ENCODE assay signal across 15 cellular contexts in the genomic region with DNA sequence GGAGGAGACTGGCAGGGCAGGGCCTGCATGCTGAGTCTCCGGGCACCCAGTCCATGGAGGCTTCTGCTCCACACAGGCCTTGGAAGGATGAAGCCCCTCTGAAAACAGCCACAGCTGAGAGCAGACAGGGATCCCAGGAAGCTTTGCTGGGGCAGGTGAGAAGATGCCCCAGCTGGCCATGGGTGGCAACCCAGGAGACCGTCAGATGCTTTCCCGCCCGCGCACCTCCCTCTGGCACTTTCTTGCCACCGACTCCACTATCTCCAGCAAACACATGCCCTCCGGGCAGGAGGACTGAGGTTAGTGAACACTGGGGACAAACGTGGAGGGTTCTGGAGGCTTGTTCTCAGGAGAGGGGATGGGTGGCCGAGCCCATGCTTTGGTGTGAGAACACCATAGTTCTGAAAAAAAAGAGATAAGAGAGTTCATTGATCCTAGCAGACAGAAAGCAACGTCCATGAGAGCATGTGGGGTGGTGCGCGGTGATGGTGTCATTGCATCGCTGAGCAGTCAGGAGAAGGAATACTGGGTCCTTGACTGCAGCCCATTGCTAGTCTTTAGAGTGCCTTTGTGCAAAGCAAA. TPM values are rescaled to one million over a fixed set of nuclear protein-coding genes. Genes with fewer than 3 reads are reported as not detected.
A peak's percentile ranks its signal among the peaks of the same experiment; 100 is the strongest.
DNase-seq lines count a peak whose midpoint lies in the region; ATAC-seq, FAIRE-seq and TF ChIP-seq lines count a peak whose summit lies in the region.
"Had no signal": no experiment of that assay in that cellular context is flagged by ENCODE, and none has a peak within 500 bp of the region (broad histone marks: within the 10 kb centered on the region; RNA-seq: fewer than 3 reads in every experiment).

No MANE protein-coding gene starts in this region.

- no peaks in the 10 kb centered on the region for H3K36me3 ChIP-seq in BLaER1
- no peaks in the 10 kb centered on the region for H3K36me3 ChIP-seq in CD8-positive, alpha-beta memory T cell (ENCODE audit: insufficient read depth, low read length)
- H3K36me3 ChIP-seq: BE2C had no signal

- H3K9me3 Mint-ChIP-seq in CD8-positive, alpha-beta memory T cell: no peaks in the 10 kb centered on the region
- H3K9me3 Mint-ChIP-seq in activated naive CD8-positive, alpha-beta T cell treated with anti-CD3 and anti-CD28 coated beads, Interleukin-2, amount 50 U/mL, for 24 hours: no peaks in the 10 kb centered on the region
- H3K9me3 Mint-ChIP-seq in nephron: no peaks in the 10 kb centered on the region
- H3K9me3 Mint-ChIP-seq: memory B cell had no signal

- no peaks in the 10 kb centered on the region for H3K9me3 ChIP-seq in BLaER1
- H3K9me3 ChIP-seq in CD8-positive, alpha-beta memory T cell (ENCODE audit: low read length): no peaks in the 10 kb centered on the region
- H3K9me3 ChIP-seq: BE2C had no signal

- H3K27ac ChIP-seq in BLaER1: no peak overlapping the region
- no peak overlapping the region for H3K27ac ChIP-seq in CD8-positive, alpha-beta memory T cell (ENCODE audit: low read depth, low read length)
- H3K27ac ChIP-seq: HL-60 had no signal

- H4K20me1 ChIP-seq in BLaER1: no peaks in the 10 kb centered on the region

- no peak for ATAC-seq in activated naive CD8-positive, alpha-beta T cell treated with anti-CD3 and anti-CD28 coated beads, Interleukin-2, amount 50 U/mL, for 24 hours
- ATAC-seq in GM21390 (IDR thresholded peaks at IDR 0.05; ENCODE audit: unreplicated experiment) (no peak), left colon (no peak)

- intact Hi-C loops in left colon (cut with DNase I, micrococcal nuclease): no loop called here

- H3K36me3 Mint-ChIP-seq in CD8-positive, alpha-beta memory T cell: peaks cover 0 to 5% (median 4%) of the 10 kb centered on the region in 3 donors
- H3K36me3 Mint-ChIP-seq in activated naive CD8-positive, alpha-beta T cell treated with anti-CD3 and anti-CD28 coated beads, Interleukin-2, amount 50 U/mL, for 24 hours (ENCODE audit: low read depth): peaks cover 6% of the 10 kb centered on the region
- peaks cover 10% of the 10 kb centered on the region for H3K36me3 Mint-ChIP-seq in nephron (ENCODE audit: low read depth)

- peak overlapping the region in 6 of 7 donors; percentile 69 to 81 (median 75) for H3K4me3 Mint-ChIP-seq in CD8-positive, alpha-beta memory T cell
- H3K4me3 Mint-ChIP-seq in activated naive CD8-positive, alpha-beta T cell treated with anti-CD3 and anti-CD28 coated beads, Interleukin-2, amount 50 U/mL, for 24 hours: no peak overlapping the region
- peak overlapping the region; percentile 73 to 92 (median 87) for H3K4me3 Mint-ChIP-seq in nephron
- H3K4me3 Mint-ChIP-seq: memory B cell had no signal

- no peak overlapping the region for H3K4me3 ChIP-seq in BLaER1
- peak overlapping the region; percentile 25 for H3K4me3 ChIP-seq in CD8-positive, alpha-beta memory T cell (ENCODE audit: low read length)

- no peaks in the 10 kb centered on the region for H3K27me3 ChIP-seq in BLaER1
- H3K27me3 ChIP-seq in CD8-positive, alpha-beta memory T cell (ENCODE audit: insufficient read depth, low read length, poor library complexity, severe bottlenecking): no peaks in the 10 kb centered on the region
- H3K27me3 ChIP-seq: BE2C had no signal

- no peak for TF ChIP-seq CTCF in nephron (IDR thresholded peaks at IDR 0.05; ENCODE audit: unreplicated experiment in 3 of 3)

- peaks cover 61 to 86% (median 65%) of the 10 kb centered on the region in 3 donors for H3K4me1 Mint-ChIP-seq in CD8-positive, alpha-beta memory T cell
- H3K4me1 Mint-ChIP-seq in activated naive CD8-positive, alpha-beta T cell treated with anti-CD3 and anti-CD28 coated beads, Interleukin-2, amount 50 U/mL, for 24 hours: peaks cover 54% of the 10 kb centered on the region
- peaks cover 52% of the 10 kb centered on the region for H3K4me1 Mint-ChIP-seq in nephron

- peak overlapping the region; percentile 47 to 98 (median 91) for H3K27ac Mint-ChIP-seq in CD8-positive, alpha-beta memory T cell
- H3K27ac Mint-ChIP-seq in activated naive CD8-positive, alpha-beta T cell treated with anti-CD3 and anti-CD28 coated beads, Interleukin-2, amount 50 U/mL, for 24 hours: peak overlapping the region; percentile 82
- peak overlapping the region; percentile 93 to 98 (median 97) for H3K27ac Mint-ChIP-seq in nephron
- H3K27ac Mint-ChIP-seq: memory B cell had no signal

- H3K4me1 ChIP-seq in BLaER1: peaks cover 69% of the 10 kb centered on the region
- H3K4me1 ChIP-seq in CD8-positive, alpha-beta memory T cell (ENCODE audit: insufficient read depth, low read length): peaks cover 55% of the 10 kb centered on the region

- POLR2A ChIA-PET in CD8-positive, alpha-beta memory T cell (lab: Charles Lee): interaction anchor here (1.4 to 1.7 kb wide), 4 partner anchors 12 to 19 kb away, joined by 4 to 9 read pairs (median 5); no protein-coding TSS in a partner anchor

- CTCF ChIA-PET in CD8-positive, alpha-beta memory T cell (lab: Charles Lee): interaction anchor here (1.5 to 3.3 kb wide), 4 partner anchors 14 to 52 kb away, joined by 4 to 26 read pairs (median 8); no protein-coding TSS in a partner anchor

- no peaks in the 10 kb centered on the region for H3K27me3 Mint-ChIP-seq in CD8-positive, alpha-beta memory T cell
- H3K27me3 Mint-ChIP-seq in activated naive CD8-positive, alpha-beta T cell treated with anti-CD3 and anti-CD28 coated beads, Interleukin-2, amount 50 U/mL, for 24 hours: no peaks in the 10 kb centered on the region
- no peaks in the 10 kb centered on the region for H3K27me3 Mint-ChIP-seq in nephron (ENCODE audit: low read depth)
- H3K27me3 Mint-ChIP-seq: brain had no signal

- peak in 1 of 5 donors; percentile 31 for DNase-seq in CD8-positive, alpha-beta memory T cell
- DNase-seq in activated naive CD8-positive, alpha-beta T cell treated with anti-CD3 and anti-CD28 coated beads, Interleukin-2, amount 50 U/mL, for 24 hours: no peak
- DNase-seq in frontal cortex (ENCODE audit: low spot score in 2 of 2) (no peak), left colon (no peak), DMS153 (lab: John Stamatoyannopoulos, UW) (no peak)
- DNase-seq: BE2C, NCI-H187, NCI-H524 treated with DMSO at 0.1 percent for 48 hours had no signal

- FAIRE-seq in frontal cortex (lab: Jason Lieb, UNC): no peak

- H3K9ac ChIP-seq in BLaER1: no peak overlapping the region

- 0 out of 2 replicates have a peak overlapping the region, but pooled peaks have one; percentile 80 for H3K4me2 ChIP-seq in BLaER1

RNA-seq across cellular contexts. Expression of a gene that starts 2.3 kb away (rescaled TPM):
- total RNA-seq in CD8-positive, alpha-beta memory T cell: 1 to 10 TPM; 3.6 to 4.3 TPM
- polyA plus RNA-seq in CD8-positive, alpha-beta memory T cell: 1.8 TPM
- total RNA-seq in frontal cortex (3.7 TPM), left colon (10 to 100 TPM in 1 of 2 donors, 1 to 10 TPM in 1; 9.9 to 14.2 TPM)

RNA-seq across cellular contexts. Expression of a gene that starts 26.5 kb away (rescaled TPM):
- under 1 TPM; 0.24 to 0.62 TPM for total RNA-seq in CD8-positive, alpha-beta memory T cell
- 0.59 TPM for polyA plus RNA-seq in CD8-positive, alpha-beta memory T cell
- 0.41 TPM for total RNA-seq in frontal cortex
- under 1 TPM in 1 of 2 donors, not detected in 1; 0.17 TPM for total RNA-seq in left colon
- total RNA-seq: osteoblast had no signal

RNA-seq across cellular contexts. Expression of a gene that starts 36.0 kb away (rescaled TPM):
- total RNA-seq in CD8-positive, alpha-beta memory T cell: 100 to 1,000 TPM; 238 to 243 TPM
- polyA plus RNA-seq in CD8-positive, alpha-beta memory T cell: 459 TPM
- total RNA-seq in frontal cortex (not detected), left colon (1 to 10 TPM; 2.9 to 7.0 TPM)
- total RNA-seq: osteoblast had no signal

RNA-seq across cellular contexts. Expression of a gene that starts 58.3 kb away (rescaled TPM):
- total RNA-seq in CD8-positive, alpha-beta memory T cell: 100 to 1,000 TPM; 433 to 452 TPM
- 1,206 TPM for polyA plus RNA-seq in CD8-positive, alpha-beta memory T cell
- total RNA-seq in frontal cortex: under 0.01 TPM
- total RNA-seq in left colon: 10 to 100 TPM; 20.9 to 22.6 TPM

Comparison
In these comparisons a context has a peak if more than half of its experiments do, and no peak if none do; other contexts are left out.
1. RNA of a gene that starts 36.0 kb away (total RNA-seq): 238 to 243 TPM in CD8-positive, alpha-beta memory T cell; 2.9 to 7.0 TPM in left colon and not detected in frontal cortex (single experiment); every median in the first group is over 10 times any median in the second.
2. Peak in every context shown above with its lines, with median percentiles within 50 percentile points of each other: H3K27ac Mint-ChIP-seq.